ENCODE assay signal across 1 cellular context in the genomic region with DNA sequence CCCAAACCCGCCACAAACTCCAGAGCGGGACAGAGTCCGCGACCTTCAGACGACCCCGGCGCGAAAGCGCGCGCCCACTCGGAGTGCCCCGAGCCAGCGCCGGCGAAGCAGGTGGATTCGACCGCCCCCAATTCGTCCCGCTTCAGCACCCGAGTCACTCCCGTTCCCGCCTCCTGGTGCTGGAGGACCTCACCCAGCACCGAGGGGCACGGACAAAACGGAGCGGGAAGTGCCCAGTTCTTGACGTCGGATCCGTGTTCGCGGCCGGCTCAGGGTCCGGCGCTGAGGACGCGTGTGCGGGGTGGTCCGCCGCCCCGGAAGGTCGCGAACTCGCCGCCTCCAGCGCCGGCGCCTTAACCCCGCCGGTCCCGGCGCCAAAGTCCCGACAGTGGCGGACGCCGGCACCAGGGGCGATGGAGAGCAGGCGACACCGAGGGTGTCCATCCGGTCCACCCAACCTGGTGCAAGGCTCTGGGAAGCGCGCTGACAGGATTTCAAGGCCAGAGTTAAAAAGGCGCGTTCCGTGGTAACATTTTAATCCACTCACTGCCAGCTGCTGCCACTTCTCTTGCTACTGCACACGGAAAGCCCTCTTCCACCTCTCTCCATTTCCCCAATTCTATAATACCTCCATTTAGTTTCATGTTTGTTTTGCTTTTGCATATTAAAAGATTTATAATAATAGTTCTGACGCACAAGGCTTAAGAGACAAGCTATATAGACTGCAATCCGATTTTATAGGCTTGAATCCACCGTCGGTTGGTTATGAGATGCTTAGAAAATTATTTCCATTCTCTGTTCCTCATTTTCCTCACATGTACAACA.
TF ChIP-seq lines count a peak whose summit lies in the region.

No MANE protein-coding gene starts in this region.

TF ChIP-seq in HCT116, 20 proteins besides CTCF, POLR2A, EP300 and RAD21 (continued from another document):
- TF ChIP-seq ZBTB33 (IDR thresholded peaks at IDR 0.05; ENCODE audit: extremely low read depth, insufficient replicate concordance, low read length) (no peak), ELF1 (IDR thresholded peaks at IDR 0.05; ENCODE audit: borderline replicate concordance, low read depth) (no peak), ZNF274 (IDR thresholded peaks at IDR 0.05; ENCODE audit: low read depth, low read length) (no peak), EZH2phosphoT487 (IDR thresholded peaks at IDR 0.05; ENCODE audit: borderline replicate concordance) (no peak), YY1 (IDR thresholded peaks at IDR 0.05; ENCODE audit: extremely low read depth, insufficient replicate concordance, low read depth, low read length) (no peak), POLR2AphosphoS5 (IDR thresholded peaks at IDR 0.05; ENCODE audit: low read depth, low read length) (no peak), EGR1 (IDR thresholded peaks at IDR 0.05; ENCODE audit: low read depth) (no peak), SP1 (IDR thresholded peaks at IDR 0.05; ENCODE audit: low read depth) (no peak), JUND (IDR thresholded peaks at IDR 0.05) (no peak), CEBPB (IDR thresholded peaks at IDR 0.05; ENCODE audit: low read depth) (no peak), SIN3A (IDR thresholded peaks at IDR 0.05; ENCODE audit: low read depth) (no peak), EZH2 (IDR thresholded peaks at IDR 0.05) (no peak)
- TF ChIP-seq, protein P1, sequence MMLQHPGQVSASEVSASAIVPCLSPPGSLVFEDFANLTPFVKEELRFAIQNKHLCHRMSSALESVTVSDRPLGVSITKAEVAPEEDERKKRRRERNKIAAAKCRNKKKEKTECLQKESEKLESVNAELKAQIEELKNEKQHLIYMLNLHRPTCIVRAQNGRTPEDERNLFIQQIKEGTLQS (IDR thresholded peaks at IDR 0.05): no peak
